1 cellular context compared by ENCODE assay signal in genomic region chr3:48240711-48241491, GRCh38.
TF ChIP-seq lines count a peak whose summit lies in the region.

TSS of gene ZNF589 (plus strand) at chr3:48241104. CDS start at chr3:48241172, 68 bp downstream.

TF ChIP-seq in liver, 16 proteins besides CTCF, POLR2A, EP300 and RAD21 (continued from another document):
- peak; percentile 45 for TF ChIP-seq ZBTB33 (IDR thresholded peaks at IDR 0.05)
- no peak for TF ChIP-seq FOXA1 (IDR thresholded peaks at IDR 0.05)
- no peak for TF ChIP-seq GABPA (IDR thresholded peaks at IDR 0.05 in 1 of 2, conservative IDR thresholded peaks at IDR 0.05 in 1 of 2)
- no peak for TF ChIP-seq FOXA2 (IDR thresholded peaks at IDR 0.05)
- TF ChIP-seq JUND (IDR thresholded peaks at IDR 0.05): no peak
- no peak for TF ChIP-seq HNF4G (IDR thresholded peaks at IDR 0.05)
- TF ChIP-seq EGR1 (IDR thresholded peaks at IDR 0.05; ENCODE audit: low read depth in 2 of 2): no peak
- TF ChIP-seq YY1 (IDR thresholded peaks at IDR 0.05): peak; percentile 80
- TF ChIP-seq TAF1 (conservative IDR thresholded peaks at IDR 0.05): peak; percentile 66
- peak; percentile 20 to 38 for TF ChIP-seq RXRA (IDR thresholded peaks at IDR 0.05)
